ENCODE assay signal across 35 cellular contexts in the genomic region with DNA sequence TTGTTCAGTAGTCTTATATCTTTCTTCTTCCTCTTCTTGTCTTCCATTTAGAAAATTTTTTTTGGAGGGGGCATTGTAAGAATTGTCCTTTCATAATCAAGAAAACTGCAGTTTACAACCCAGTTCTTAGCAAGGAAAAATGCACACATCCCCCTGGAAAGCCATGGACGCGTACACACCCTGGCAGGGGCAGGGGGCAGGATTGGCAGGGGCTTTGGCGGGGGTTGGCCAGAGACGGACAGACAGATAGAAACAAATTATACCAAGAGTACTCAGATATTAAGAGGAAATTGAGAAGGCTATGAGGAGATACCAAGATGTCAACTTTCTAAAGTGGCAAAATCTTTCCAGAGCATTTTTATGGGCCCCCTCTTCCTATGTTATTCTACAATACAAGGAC.
"Had no signal": no experiment of that assay in that cellular context is flagged by ENCODE, and none has a peak within 500 bp of the region (broad histone marks: within the 10 kb centered on the region; RNA-seq: fewer than 3 reads in every experiment).

No MANE protein-coding gene starts in this region.

- H3K27me3 ChIP-seq: MG63 had no signal

- H3K4me2 ChIP-seq: KMS-11 had no signal

- H3K9ac ChIP-seq: KMS-11 had no signal

- H3K27ac ChIP-seq: KMS-11 had no signal

- DNase-seq: Kasumi-1, KG1, MG63, MM.1S, MV-4-11, NCI-H1048, NCI-H1092, NCI-H1092 treated with DMSO at 0.1 percent for 48 hours, NCI-H1105, NCI-H1105 treated with DMSO at 0.1 percent for 48 hours, NCI-H1417, NCI-H1417 treated with DMSO at 0.1 percent for 48 hours, NCI-H1436, NCI-H1436 treated with DMSO at 0.1 percent for 48 hours, NCI-H146, NCI-H1694, NCI-H1694 treated with DMSO at 0.1 percent for 48 hours, NCI-H187, NCI-H187 treated with DMSO at 0.1 percent for 48 hours, NCI-H1930, NCI-H2029, NCI-H2029 treated with DMSO at 0.1 percent for 48 hours, NCI-H2081, NCI-H2081 treated with DMSO at 0.1 percent for 48 hours, NCI-H2107, NCI-H2171, NCI-H2171 treated with DMSO at 0.1 percent for 48 hours, NCI-H2227 treated with DMSO at 0.1 percent for 48 hours, NCI-H226, NCI-H345, NCI-H446, NCI-H446 treated with DMSO at 0.1 percent for 48 hours, NCI-H510A, NCI-H510A treated with DMSO at 0.1 percent for 48 hours had no signal

- H3K9me3 ChIP-seq: MG63 had no signal

- H3K4me3 ChIP-seq: MG63 had no signal

- H3K36me3 ChIP-seq: MG63 had no signal
